Comparison of ENCODE assay signal across 25 cellular contexts in genomic region chr12:5533368-5533767, GRCh38.
"Had no signal": no experiment of that assay in that cellular context is flagged by ENCODE, and none has a peak within 500 bp of the region (broad histone marks: within the 10 kb centered on the region; RNA-seq: fewer than 3 reads in every experiment).

No MANE protein-coding gene starts in this region.

- FAIRE-seq: colon, endometrium, frontal cortex, keratinocyte had no signal

- H3K4me1 Mint-ChIP-seq: immature natural killer cell, naive B cell had no signal

- H3K36me3 Mint-ChIP-seq: immature natural killer cell, mesothelial cell of epicardium had no signal

- H3K27ac ChIP-seq: coronary artery, dorsolateral prefrontal cortex, epithelial cell of prostate, foreskin keratinocyte, gastroesophageal sphincter, heart left ventricle, hepatocyte, left lung, lower lobe of right lung had no signal

- H3K9me3 ChIP-seq: gastroesophageal sphincter, left lung, lower lobe of right lung, mucosa of descending colon had no signal

- DNase-seq: dermis blood vessel endothelial cell; dorsolateral prefrontal cortex; effector CD4-positive, alpha-beta T cell; effector memory CD4-positive, alpha-beta T cell; erythroblast; foreskin keratinocyte; heart left ventricle; hypothalamus; immature natural killer cell; left cardiac atrium; left lung; left ventricle myocardium superior; lower lobe of right lung; mesenchymal stem cell; mucosa of descending colon; naive B cell had no signal

- H3K27ac Mint-ChIP-seq: immature natural killer cell, mesothelial cell of epicardium, naive B cell had no signal

- H3K4me3 Mint-ChIP-seq: immature natural killer cell, mesothelial cell of epicardium, naive B cell had no signal

- H3K4me3 ChIP-seq: coronary artery, dorsolateral prefrontal cortex, gastroesophageal sphincter, heart left ventricle, hepatocyte, left lung, lower lobe of right lung, mucosa of descending colon had no signal

- H3K4me1 ChIP-seq: foreskin keratinocyte, gastroesophageal sphincter, heart left ventricle, left lung, lower lobe of right lung had no signal

- H3K36me3 ChIP-seq: gastroesophageal sphincter, heart left ventricle, left lung, lower lobe of right lung had no signal

- H3K27me3 ChIP-seq: heart left ventricle, hepatocyte, left lung had no signal
